Comparison of ENCODE assay signal across 16 cellular contexts in genomic region chr17:82604532-82604931, GRCh38. TPM values are rescaled to one million over a fixed set of nuclear protein-coding genes. Genes with fewer than 3 reads are reported as not detected.
DNase-seq lines count a peak whose midpoint lies in the region; ATAC-seq and TF ChIP-seq lines count a peak whose summit lies in the region.
"Had no signal": no experiment of that assay in that cellular context is flagged by ENCODE, and none has a peak within 500 bp of the region (broad histone marks: within the 10 kb centered on the region; RNA-seq: fewer than 3 reads in every experiment).

No MANE protein-coding gene starts in this region.

- no peak overlapping the region for H3K4me3 ChIP-seq in Caco-2 (ENCODE audit: low read depth, low read length)
- H3K4me3 ChIP-seq in gastroesophageal sphincter, result no peak overlapping the region
- H3K4me3 ChIP-seq in endodermal cell (ENCODE audit: low read length), result no peak overlapping the region
- H3K4me3 ChIP-seq: coronary artery, GM12878, pancreas, vagina had no signal

- H3K9ac ChIP-seq in endodermal cell (ENCODE audit: extremely low read depth, low read length, poor library complexity, severe bottlenecking), result no peak overlapping the region

- H3K9me3 Mint-ChIP-seq in CD14-positive monocyte (no peaks in the 10 kb centered on the region), Caco-2 (ENCODE audit: unreplicated experiment) (no peaks in the 10 kb centered on the region), progenitor cell of endocrine pancreas (ENCODE audit: low read depth) (no peaks in the 10 kb centered on the region), endodermal cell (peaks cover 2% of the 10 kb centered on the region)
- H3K9me3 Mint-ChIP-seq: HFFc6 had no signal

- peaks cover 16% of the 10 kb centered on the region for H3K4me1 Mint-ChIP-seq in CD14-positive monocyte
- H3K4me1 Mint-ChIP-seq in Caco-2 (ENCODE audit: low read depth, unreplicated experiment), result no peaks in the 10 kb centered on the region
- H3K4me1 Mint-ChIP-seq in progenitor cell of endocrine pancreas (ENCODE audit: low read depth), result no peaks in the 10 kb centered on the region
- no peaks in the 10 kb centered on the region for H3K4me1 Mint-ChIP-seq in endodermal cell

- CTCF ChIA-PET in Caco-2 (lab: Charles Lee), result interaction anchor here (0.6 kb wide), 1 partner anchor 263 kb away, joined by 3 read pairs; no protein-coding TSS in a partner anchor

- peak overlapping the region; percentile 86 to 97 (median 93) for H3K27ac Mint-ChIP-seq in CD14-positive monocyte
- peak overlapping the region; percentile 36 for H3K27ac Mint-ChIP-seq in Caco-2 (ENCODE audit: unreplicated experiment)
- peak overlapping the region; percentile 53 for H3K27ac Mint-ChIP-seq in progenitor cell of endocrine pancreas
- H3K27ac Mint-ChIP-seq in endodermal cell, result no peak overlapping the region
- H3K27ac Mint-ChIP-seq: HFFc6 had no signal

- no peak for TF ChIP-seq CTCF in CD14-positive monocyte (IDR thresholded peaks at IDR 0.05)
- TF ChIP-seq CTCF in Caco-2 (IDR thresholded peaks at IDR 0.05; ENCODE audit: insufficient read depth in 1 of 2, low read depth in 1 of 2, low read length in 1 of 2, severe bottlenecking in 1 of 2, unreplicated experiment in 1 of 2), result no peak
- no peak for TF ChIP-seq CTCF in gastroesophageal sphincter (IDR thresholded peaks at IDR 0.05)
- TF ChIP-seq CTCF in progenitor cell of endocrine pancreas (IDR thresholded peaks at IDR 0.05; ENCODE audit: unreplicated experiment), result no peak
- no peak for TF ChIP-seq CTCF in endodermal cell (conservative IDR thresholded peaks at IDR 0.05)

- no TSS peak for BruUV-seq in Caco-2 (replicated peaks; lab: Mats Ljungman, UMichigan)

- 85 to 94% methylated on average over 7 of the region's 7 CpGs for WGBS in gastroesophageal sphincter (ENCODE audit: low coverage in 1 of 2), 2 donors
- 97% methylated on average over 7 of the region's 7 CpGs for WGBS in endodermal cell (ENCODE audit: insufficient coverage in 1 of 2, insufficient read length in 1 of 2), 2 experiments

- H3K27me3 ChIP-seq in Caco-2 (replicated peaks; ENCODE audit: control insufficient read depth, insufficient read depth, low read length) (no peaks in the 10 kb centered on the region), gastroesophageal sphincter (no peaks in the 10 kb centered on the region), endodermal cell (ENCODE audit: control insufficient read depth, insufficient read depth, low read length, poor library complexity, severe bottlenecking) (no peaks in the 10 kb centered on the region)
- H3K27me3 ChIP-seq: pancreas, vagina had no signal

- H3K27me3 Mint-ChIP-seq in CD14-positive monocyte (ENCODE audit: low read depth in 3 of 3) (peaks cover 0 to 7% (median 0%) of the 10 kb centered on the region in 3 donors), Caco-2 (ENCODE audit: insufficient read depth, unreplicated experiment) (no peaks in the 10 kb centered on the region), progenitor cell of endocrine pancreas (no peaks in the 10 kb centered on the region), endodermal cell (ENCODE audit: insufficient read depth) (no peaks in the 10 kb centered on the region)

- no peak for TF ChIP-seq POLR2A in gastroesophageal sphincter (IDR thresholded peaks at IDR 0.05)

- H3K4me1 ChIP-seq in Caco-2 (no peaks in the 10 kb centered on the region), gastroesophageal sphincter (peaks cover 0 to 20% (median 0%) of the 10 kb centered on the region in 3 donors), endodermal cell (ENCODE audit: control insufficient read depth, insufficient read depth, low read length) (no peaks in the 10 kb centered on the region)
- H3K4me1 ChIP-seq: pancreas had no signal

- H3K27ac ChIP-seq in gastroesophageal sphincter (peak overlapping the region in 3 of 4 donors; percentile 1 to 41 (median 23)), endodermal cell (ENCODE audit: low read depth, low read length) (no peak overlapping the region)
- H3K27ac ChIP-seq: pancreas, vagina had no signal

- H3K9me3 ChIP-seq in Caco-2 (no peaks in the 10 kb centered on the region), gastroesophageal sphincter (no peaks in the 10 kb centered on the region), endodermal cell (ENCODE audit: control insufficient read depth, low read length) (no peaks in the 10 kb centered on the region)
- H3K9me3 ChIP-seq: pancreas, vagina had no signal

- no peak for DNase-seq in CD14-positive monocyte (ENCODE audit: low spot score)
- DNase-seq in Caco-2, result no peak
- DNase-seq in progenitor cell of endocrine pancreas (ENCODE audit: low spot score, unreplicated experiment), result no peak
- no peak for DNase-seq in RKO (ENCODE audit: low spot score)
- no peak for DNase-seq in endodermal cell
- DNase-seq: activated gamma-delta T cell, GDM1, HFFc6, NCI-H1105 treated with DMSO at 0.1 percent for 48 hours, SW 1271 had no signal

- ATAC-seq in gastroesophageal sphincter (no peak), GM18511 (IDR thresholded peaks at IDR 0.05; ENCODE audit: unreplicated experiment) (no peak)

- POLR2A ChIA-PET in Caco-2 (lab: Charles Lee), result no interaction called here

- H3K36me3 Mint-ChIP-seq in CD14-positive monocyte, result peaks cover 67 to 89% of the 10 kb centered on the region in 2 donors
- peaks cover 100% of the 10 kb centered on the region for H3K36me3 Mint-ChIP-seq in Caco-2 (ENCODE audit: insufficient read depth, unreplicated experiment)
- H3K36me3 Mint-ChIP-seq in progenitor cell of endocrine pancreas (ENCODE audit: insufficient read depth), result peaks cover 42% of the 10 kb centered on the region
- H3K36me3 Mint-ChIP-seq in endodermal cell (ENCODE audit: low read depth), result peaks cover 82% of the 10 kb centered on the region

- H3K4me3 Mint-ChIP-seq in CD14-positive monocyte (no peak overlapping the region), Caco-2 (ENCODE audit: unreplicated experiment) (no peak overlapping the region), progenitor cell of endocrine pancreas (ENCODE audit: low read depth) (no peak overlapping the region), endodermal cell (no peak overlapping the region)
- H3K4me3 Mint-ChIP-seq: HFFc6 had no signal

- TF ChIP-seq EP300 in gastroesophageal sphincter (IDR thresholded peaks at IDR 0.05), result no peak

- H3K36me3 ChIP-seq in Caco-2 (ENCODE audit: control insufficient read depth, insufficient read depth, low read length), result peaks cover 3% of the 10 kb centered on the region; the same call in 1 of the 2 replicates
- H3K36me3 ChIP-seq in gastroesophageal sphincter, result peaks cover 0 to 77% of the 10 kb centered on the region in 2 donors
- peaks cover 66% of the 10 kb centered on the region for H3K36me3 ChIP-seq in endodermal cell (ENCODE audit: control insufficient read depth, insufficient read depth, low read length)

- intact Hi-C loops in CD14-positive monocyte (cut with micrococcal nuclease) (no loop called here), Caco-2 (cut with micrococcal nuclease; ENCODE audit: unreplicated experiment) (no loop called here)

RNA-seq across cellular contexts. Expression of gene WDR45B, which starts 43.7 kb away (rescaled TPM):
- polyA plus RNA-seq in CD14-positive monocyte, result 10 to 100 TPM; 42.6 to 60.3 TPM
- total RNA-seq in Caco-2 (2022) (106 and 110 TPM in 2 replicates), gastroesophageal sphincter (10 to 100 TPM; 70.8 to 77.4 (median 76.4) TPM), progenitor cell of endocrine pancreas (75.8 and 77.6 TPM in 2 replicates), endodermal cell (10 to 100 TPM; 75.3 to 79.1 TPM)
- polyA plus RNA-seq in endodermal cell (2013, experiment 1 of 2), result 79.0 TPM
- polyA plus RNA-seq in endodermal cell (2013, experiment 2 of 2), result 79.4 TPM
